Comparison of ENCODE assay signal across 8 cellular contexts in genomic region chr12:122081108-122081696, GRCh38. TPM values are rescaled to one million over a fixed set of nuclear protein-coding genes. Genes with fewer than 3 reads are reported as not detected.
DNase-seq lines count a peak whose midpoint lies in the region; ATAC-seq lines count a peak whose summit lies in the region.

No MANE protein-coding gene starts in this region.

- H3K4me1 Mint-ChIP-seq in activated CD4-positive, alpha-beta T cell treated with anti-CD3 and anti-CD28 coated beads for 36 hours: peaks cover 73% of the 10 kb centered on the region
- peaks cover 42% of the 10 kb centered on the region for H3K4me1 Mint-ChIP-seq in activated T-helper 17 cell treated with anti-CD3 and anti-CD28 coated beads, Interleukin-2, amount 50 U/mL, for 72 hours
- H3K4me1 Mint-ChIP-seq in stimulated activated effector memory CD8-positive, alpha-beta T cell treated with anti-CD3 and anti-CD28 coated beads, Interleukin-12 subunit alpha, Interleukin-12 subunit beta, amount 100 ng/mL, for 72 hours: peaks cover 63% of the 10 kb centered on the region

- DNase-seq in activated CD4-positive, alpha-beta T cell treated with anti-CD3 and anti-CD28 coated beads for 36 hours: peak; percentile 45
- no peak for DNase-seq in activated CD4-positive, alpha-beta T cell treated with anti-CD3 and anti-CD28 coated beads for 1 hour
- DNase-seq in left ventricle myocardium superior (no peak), NCI-H128 (lab: John Stamatoyannopoulos, UW; ENCODE audit: unreplicated experiment) (no peak)
- DNase-seq in stimulated activated effector memory CD8-positive, alpha-beta T cell treated with anti-CD3 and anti-CD28 coated beads, Interleukin-12 subunit alpha, Interleukin-12 subunit beta, amount 100 ng/mL, for 72 hours (ENCODE audit: low spot score in 2 of 2): no peak
- no peak for DNase-seq in effector CD8-positive, alpha-beta T cell (lab: John Stamatoyannopoulos, UW)

- CTCF ChIA-PET in activated CD4-positive, alpha-beta T cell treated with anti-CD3 and anti-CD28 coated beads for 36 hours (lab: Charles Lee): interaction anchor here (0.6 to 1.8 kb wide), 21 partner anchors 8 to 1172 kb away, joined by 3 to 13 read pairs (median 3); no protein-coding TSS in a partner anchor

- peak overlapping the region; percentile 76 for H3K4me3 Mint-ChIP-seq in activated CD4-positive, alpha-beta T cell treated with anti-CD3 and anti-CD28 coated beads for 36 hours
- H3K4me3 Mint-ChIP-seq in activated T-helper 17 cell treated with anti-CD3 and anti-CD28 coated beads, Interleukin-2, amount 50 U/mL, for 72 hours: peak overlapping the region; percentile 82
- peak overlapping the region; percentile 87 for H3K4me3 Mint-ChIP-seq in stimulated activated effector memory CD8-positive, alpha-beta T cell treated with anti-CD3 and anti-CD28 coated beads, Interleukin-12 subunit alpha, Interleukin-12 subunit beta, amount 100 ng/mL, for 72 hours

- no peaks in the 10 kb centered on the region for H3K27me3 Mint-ChIP-seq in activated CD4-positive, alpha-beta T cell treated with anti-CD3 and anti-CD28 coated beads for 36 hours
- no peaks in the 10 kb centered on the region for H3K27me3 Mint-ChIP-seq in activated T-helper 17 cell treated with anti-CD3 and anti-CD28 coated beads, Interleukin-2, amount 50 U/mL, for 72 hours

- H3K36me3 Mint-ChIP-seq in activated CD4-positive, alpha-beta T cell treated with anti-CD3 and anti-CD28 coated beads for 36 hours (ENCODE audit: low read depth): peaks cover 13% of the 10 kb centered on the region
- peaks cover 42% of the 10 kb centered on the region for H3K36me3 Mint-ChIP-seq in activated T-helper 17 cell treated with anti-CD3 and anti-CD28 coated beads, Interleukin-2, amount 50 U/mL, for 72 hours (ENCODE audit: low read depth)
- peaks cover 48% of the 10 kb centered on the region for H3K36me3 Mint-ChIP-seq in stimulated activated effector memory CD8-positive, alpha-beta T cell treated with anti-CD3 and anti-CD28 coated beads, Interleukin-12 subunit alpha, Interleukin-12 subunit beta, amount 100 ng/mL, for 72 hours

- no peaks in the 10 kb centered on the region for H3K9me3 Mint-ChIP-seq in activated CD4-positive, alpha-beta T cell treated with anti-CD3 and anti-CD28 coated beads for 36 hours (ENCODE audit: low read depth)
- H3K9me3 Mint-ChIP-seq in activated T-helper 17 cell treated with anti-CD3 and anti-CD28 coated beads, Interleukin-2, amount 50 U/mL, for 72 hours: no peaks in the 10 kb centered on the region
- H3K9me3 Mint-ChIP-seq in stimulated activated effector memory CD8-positive, alpha-beta T cell treated with anti-CD3 and anti-CD28 coated beads, Interleukin-12 subunit alpha, Interleukin-12 subunit beta, amount 100 ng/mL, for 72 hours: no peaks in the 10 kb centered on the region

- POLR2A ChIA-PET in activated CD4-positive, alpha-beta T cell treated with anti-CD3 and anti-CD28 coated beads for 36 hours (lab: Charles Lee): interaction anchor here (0.6 to 1.9 kb wide), 6 partner anchors 16 to 455 kb away, joined by 3 to 6 read pairs (median 5); partner anchors contain the start of gene ORAI1

- peak; percentile 43 for ATAC-seq in activated CD4-positive, alpha-beta T cell treated with anti-CD3 and anti-CD28 coated beads for 36 hours
- peak; percentile 74 for ATAC-seq in activated T-helper 17 cell treated with anti-CD3 and anti-CD28 coated beads, Interleukin-2, amount 50 U/mL, for 72 hours (replicated peaks)
- peak; percentile 9 for ATAC-seq in left ventricle myocardium superior
- peak; percentile 65 for ATAC-seq in stimulated activated effector memory CD8-positive, alpha-beta T cell treated with anti-CD3 and anti-CD28 coated beads, Interleukin-12 subunit alpha, Interleukin-12 subunit beta, amount 100 ng/mL, for 72 hours
- ATAC-seq in HG02870 (IDR thresholded peaks at IDR 0.05; ENCODE audit: unreplicated experiment): no peak

- H3K27ac Mint-ChIP-seq in activated CD4-positive, alpha-beta T cell treated with anti-CD3 and anti-CD28 coated beads for 36 hours: peak overlapping the region; percentile 82
- peak overlapping the region; percentile 85 for H3K27ac Mint-ChIP-seq in activated T-helper 17 cell treated with anti-CD3 and anti-CD28 coated beads, Interleukin-2, amount 50 U/mL, for 72 hours
- peak overlapping the region; percentile 81 for H3K27ac Mint-ChIP-seq in stimulated activated effector memory CD8-positive, alpha-beta T cell treated with anti-CD3 and anti-CD28 coated beads, Interleukin-12 subunit alpha, Interleukin-12 subunit beta, amount 100 ng/mL, for 72 hours

- intact Hi-C loops in activated CD4-positive, alpha-beta T cell treated with anti-CD3 and anti-CD28 coated beads for 36 hours (cut with DNase I, micrococcal nuclease): loop anchor here (1.0 to 10.0 kb wide), 7 partner anchors 14 to 814 kb away; partner anchors contain the start of genes KDM2B (in 1 of the 2), VPS37B (in 1 of the 2) and ZCCHC8 (in 1 of the 2)
- intact Hi-C loops in left ventricle myocardium superior (cut with micrococcal nuclease): no loop called here

RNA-seq across cellular contexts. Expression of gene MLXIP, which starts 2.6 kb away (rescaled TPM):
- total RNA-seq in activated CD4-positive, alpha-beta T cell treated with anti-CD3 and anti-CD28 coated beads for 36 hours: 10 to 100 TPM; 17.7 to 26.4 TPM
- 10 to 100 TPM; 19.7 to 28.9 TPM for total RNA-seq in activated T-helper 17 cell treated with anti-CD3 and anti-CD28 coated beads, Interleukin-2, amount 50 U/mL, for 72 hours
- 30.2 TPM for total RNA-seq in left ventricle myocardium superior

RNA-seq across cellular contexts. Expression of gene BCL7A, which starts 59.5 kb away (rescaled TPM):
- 1 to 10 TPM; 6.4 to 6.6 TPM for total RNA-seq in activated CD4-positive, alpha-beta T cell treated with anti-CD3 and anti-CD28 coated beads for 36 hours
- 1 to 10 TPM in 1 of 2 donors, under 1 TPM in 1; 0.82 to 1.1 TPM for total RNA-seq in activated T-helper 17 cell treated with anti-CD3 and anti-CD28 coated beads, Interleukin-2, amount 50 U/mL, for 72 hours
- 17.5 TPM for total RNA-seq in left ventricle myocardium superior
